In genomic region chr7:11239311-11239710, GRCh38 we compare ENCODE assay signal across 12 cellular contexts.
"Had no signal": no experiment of that assay in that cellular context is flagged by ENCODE, and none has a peak within 500 bp of the region (broad histone marks: within the 10 kb centered on the region; RNA-seq: fewer than 3 reads in every experiment).

No MANE protein-coding gene starts in this region.

- H3K36me3 Mint-ChIP-seq: naive thymus-derived CD8-positive, alpha-beta T cell had no signal

- H3K4me3 ChIP-seq: mucosa of descending colon, skin epidermis, stomach had no signal

- H3K4me1 Mint-ChIP-seq: activated CD4-positive, alpha-beta T cell treated with anti-CD3 and anti-CD28 coated beads, Interleukin-2, amount 10 ng/mL, durations not matched to agents 24 days and 14 days; activated T-helper 17 cell treated with anti-CD3 and anti-CD28 coated beads, Interleukin-2, amount 50 U/mL, for 72 hours; naive thymus-derived CD8-positive, alpha-beta T cell had no signal

- ATAC-seq: activated T-helper 17 cell treated with anti-CD3 and anti-CD28 coated beads, Interleukin-2, amount 50 U/mL, for 72 hours; effector memory CD8-positive, alpha-beta T cell; foreskin keratinocyte; mucosa of descending colon; naive thymus-derived CD8-positive, alpha-beta T cell had no signal

- H3K4me1 ChIP-seq: foreskin keratinocyte had no signal

- H3K9me3 ChIP-seq: mucosa of descending colon, neutrophil, stomach had no signal

- H3K36me3 ChIP-seq: neutrophil, stomach had no signal

- H3K27ac ChIP-seq: foreskin keratinocyte, neutrophil, skin epidermis, stomach had no signal

- H3K9me3 Mint-ChIP-seq: activated CD4-positive, alpha-beta T cell treated with anti-CD3 and anti-CD28 coated beads, Interleukin-2, amount 10 ng/mL, durations not matched to agents 24 days and 14 days; activated naive CD4-positive, alpha-beta T cell treated with anti-CD3 and anti-CD28 coated beads for 36 hours; activated T-helper 17 cell treated with anti-CD3 and anti-CD28 coated beads, Interleukin-2, amount 50 U/mL, for 72 hours; effector memory CD8-positive, alpha-beta T cell; naive thymus-derived CD8-positive, alpha-beta T cell had no signal

- H3K27ac Mint-ChIP-seq: activated CD4-positive, alpha-beta T cell treated with anti-CD3 and anti-CD28 coated beads, Interleukin-2, amount 10 ng/mL, durations not matched to agents 24 days and 14 days; activated naive CD4-positive, alpha-beta T cell treated with anti-CD3 and anti-CD28 coated beads for 36 hours; activated T-helper 17 cell treated with anti-CD3 and anti-CD28 coated beads, Interleukin-2, amount 50 U/mL, for 72 hours; dendritic cell treated with granulocyte-macrophage colony-stimulating factor and Interleukin-4, amounts not matched to agents 40 ng/mL and 50 ng/mL, for 4 days; effector memory CD8-positive, alpha-beta T cell; naive thymus-derived CD8-positive, alpha-beta T cell had no signal

- DNase-seq: activated CD4-positive, alpha-beta T cell treated with anti-CD3 and anti-CD28 coated beads, Interleukin-2, amount 10 ng/mL, durations not matched to agents 24 days and 14 days; activated naive CD4-positive, alpha-beta T cell treated with anti-CD3 and anti-CD28 coated beads for 36 hours; effector memory CD8-positive, alpha-beta T cell; erythroblast; mucosa of descending colon; naive thymus-derived CD8-positive, alpha-beta T cell; stomach had no signal

- H3K4me3 Mint-ChIP-seq: activated CD4-positive, alpha-beta T cell treated with anti-CD3 and anti-CD28 coated beads, Interleukin-2, amount 10 ng/mL, durations not matched to agents 24 days and 14 days; activated naive CD4-positive, alpha-beta T cell treated with anti-CD3 and anti-CD28 coated beads for 36 hours; activated T-helper 17 cell treated with anti-CD3 and anti-CD28 coated beads, Interleukin-2, amount 50 U/mL, for 72 hours; dendritic cell treated with granulocyte-macrophage colony-stimulating factor and Interleukin-4, amounts not matched to agents 40 ng/mL and 50 ng/mL, for 4 days; effector memory CD8-positive, alpha-beta T cell; naive thymus-derived CD8-positive, alpha-beta T cell had no signal

- H3K27me3 Mint-ChIP-seq: activated CD4-positive, alpha-beta T cell treated with anti-CD3 and anti-CD28 coated beads, Interleukin-2, amount 10 ng/mL, durations not matched to agents 24 days and 14 days; activated T-helper 17 cell treated with anti-CD3 and anti-CD28 coated beads, Interleukin-2, amount 50 U/mL, for 72 hours; dendritic cell treated with granulocyte-macrophage colony-stimulating factor and Interleukin-4, amounts not matched to agents 40 ng/mL and 50 ng/mL, for 4 days had no signal

- H3K27me3 ChIP-seq: foreskin keratinocyte, neutrophil, stomach had no signal
